15 cellular contexts compared by ENCODE assay signal in genomic region chr10:119304541-119304940, GRCh38.
A peak's percentile ranks its signal among the peaks of the same experiment; 100 is the strongest.
DNase-seq lines count a peak whose midpoint lies in the region; ATAC-seq and TF ChIP-seq lines count a peak whose summit lies in the region.
"Had no signal": no experiment of that assay in that cellular context is flagged by ENCODE, and none has a peak within 500 bp of the region (broad histone marks: within the 10 kb centered on the region; RNA-seq: fewer than 3 reads in every experiment).

No MANE protein-coding gene starts in this region.

- peak overlapping the region; percentile 76 for H3K27ac Mint-ChIP-seq in activated T-cell treated with anti-CD3 and anti-CD28 coated beads, Interleukin-2, amount 50 U/mL, for 72 hours
- H3K27ac Mint-ChIP-seq in effector memory CD8-positive, alpha-beta T cell = peak overlapping the region; percentile 98 to 99

- no peaks in the 10 kb centered on the region for H3K9me3 Mint-ChIP-seq in activated T-cell treated with anti-CD3 and anti-CD28 coated beads, Interleukin-2, amount 50 U/mL, for 72 hours
- H3K9me3 Mint-ChIP-seq in activated T-cell treated with anti-CD3 and anti-CD28 coated beads, Interleukin-2, amount 50 U/mL, for 4 hours = no peaks in the 10 kb centered on the region
- no peaks in the 10 kb centered on the region for H3K9me3 Mint-ChIP-seq in effector memory CD8-positive, alpha-beta T cell

- no peak for TF ChIP-seq CTCF in OCI-LY1 (IDR thresholded peaks at IDR 0.05; ENCODE audit: low read length)

- H3K36me3 ChIP-seq in OCI-LY1 (ENCODE audit: insufficient read depth, low read length) (no peaks in the 10 kb centered on the region), stomach smooth muscle (ENCODE audit: control insufficient read depth in 2 of 2, insufficient read depth in 2 of 2, low read length in 2 of 2) (no peaks in the 10 kb centered on the region)
- H3K36me3 ChIP-seq: pancreas, upper lobe of left lung had no signal

- no peak for ATAC-seq in activated T-cell treated with anti-CD3 and anti-CD28 coated beads, Interleukin-2, amount 50 U/mL, for 72 hours (replicated peaks in 1 of 2)
- no peak for ATAC-seq in activated T-cell treated with anti-CD3 and anti-CD28 coated beads, Interleukin-2, amount 50 U/mL, for 4 hours
- ATAC-seq in effector memory CD8-positive, alpha-beta T cell (replicated peaks) = no peak
- ATAC-seq in HG02870 (IDR thresholded peaks at IDR 0.05; ENCODE audit: unreplicated experiment) = no peak
- no peak for ATAC-seq in HG03571 (IDR thresholded peaks at IDR 0.05; ENCODE audit: unreplicated experiment)
- no peak for ATAC-seq in GM19467 (IDR thresholded peaks at IDR 0.05; ENCODE audit: unreplicated experiment)

- no peak for DNase-seq in activated T-cell treated with anti-CD3 and anti-CD28 coated beads, Interleukin-2, amount 50 U/mL, for 72 hours
- no peak for DNase-seq in activated T-cell treated with anti-CD3 and anti-CD28 coated beads, Interleukin-2, amount 50 U/mL, for 4 hours
- no peak for DNase-seq in effector memory CD8-positive, alpha-beta T cell
- DNase-seq: activated CD8-positive, alpha-beta memory T cell treated with anti-CD3 and anti-CD28 coated beads, Interleukin-2, amount 50 U/mL, for 4 hours; mesendoderm; NCI-H1417; NCI-H446 treated with DMSO at 0.1 percent for 48 hours; stimulated activated CD4-positive, alpha-beta T cell treated with anti-CD3 and anti-CD28 coated beads, Interleukin-12 subunit alpha, Interleukin-12 subunit beta, amount 100 ng/mL, for 4 hours had no signal

- no peaks in the 10 kb centered on the region for H3K79me2 ChIP-seq in OCI-LY1 (ENCODE audit: insufficient read depth, low read length)

- no peak overlapping the region for H3K4me3 Mint-ChIP-seq in activated T-cell treated with anti-CD3 and anti-CD28 coated beads, Interleukin-2, amount 50 U/mL, for 72 hours
- no peak overlapping the region for H3K4me3 Mint-ChIP-seq in activated T-cell treated with anti-CD3 and anti-CD28 coated beads, Interleukin-2, amount 50 U/mL, for 4 hours
- peak overlapping the region; percentile 82 to 87 for H3K4me3 Mint-ChIP-seq in effector memory CD8-positive, alpha-beta T cell

- H3K9me2 ChIP-seq in OCI-LY1 (ENCODE audit: low read depth, low read length) = no peaks in the 10 kb centered on the region

- H3K9me3 ChIP-seq in OCI-LY1 (ENCODE audit: low read length) = no peaks in the 10 kb centered on the region
- H3K9me3 ChIP-seq in stomach smooth muscle (ENCODE audit: control insufficient read depth in 2 of 2, low read length in 2 of 2) = no peaks in the 10 kb centered on the region
- H3K9me3 ChIP-seq: pancreas, upper lobe of left lung had no signal

- H3K4me1 ChIP-seq in OCI-LY1 (ENCODE audit: insufficient read depth, low read length, severe bottlenecking) (peaks cover 53% of the 10 kb centered on the region), stomach smooth muscle (ENCODE audit: control insufficient read depth, insufficient read depth, low read length) (peaks cover 80% of the 10 kb centered on the region)

- no peak overlapping the region for H2AFZ ChIP-seq in OCI-LY1 (ENCODE audit: low read length)

- H3K27ac ChIP-seq in OCI-LY1 (ENCODE audit: low read depth, low read length, poor library complexity, severe bottlenecking) = peak overlapping the region; percentile 98
- peak overlapping the region; percentile 89 for H3K27ac ChIP-seq in stomach smooth muscle (ENCODE audit: low read length)
- H3K27ac ChIP-seq: pancreas had no signal

- no peaks in the 10 kb centered on the region for H3K27me3 ChIP-seq in OCI-LY1 (ENCODE audit: insufficient read depth, low read length)
- H3K27me3 ChIP-seq in stomach smooth muscle (ENCODE audit: control insufficient read depth in 1 of 2, insufficient read depth in 2 of 2, low read length in 2 of 2) = no peaks in the 10 kb centered on the region
- H3K27me3 ChIP-seq: pancreas, upper lobe of left lung had no signal

- peaks cover 6% of the 10 kb centered on the region; the same call in 1 of the 2 replicates for H3F3A ChIP-seq in OCI-LY1 (ENCODE audit: insufficient read depth, low read length)

- H3K9ac ChIP-seq in OCI-LY1 (ENCODE audit: low read length) = no peak overlapping the region; the same call in 1 of the 2 replicates
- peak overlapping the region in 1 of 2 donors; percentile 18 for H3K9ac ChIP-seq in stomach smooth muscle (ENCODE audit: low read length in 2 of 2)

- H3K4me3 ChIP-seq in OCI-LY1 (ENCODE audit: low read depth, low read length, poor library complexity, severe bottlenecking) = no peak overlapping the region
- H3K4me3 ChIP-seq in stomach smooth muscle (ENCODE audit: low read length in 2 of 2) = no peak overlapping the region
- H3K4me3 ChIP-seq: pancreas, upper lobe of left lung had no signal

- H4K20me1 ChIP-seq in OCI-LY1 (ENCODE audit: insufficient read depth, low read length) = no peaks in the 10 kb centered on the region

- no peaks in the 10 kb centered on the region for H3K27me3 Mint-ChIP-seq in activated T-cell treated with anti-CD3 and anti-CD28 coated beads, Interleukin-2, amount 50 U/mL, for 72 hours (ENCODE audit: low read depth)
- H3K27me3 Mint-ChIP-seq in activated T-cell treated with anti-CD3 and anti-CD28 coated beads, Interleukin-2, amount 50 U/mL, for 4 hours (ENCODE audit: low read depth) = no peaks in the 10 kb centered on the region
- H3K27me3 Mint-ChIP-seq in effector memory CD8-positive, alpha-beta T cell = no peaks in the 10 kb centered on the region

- no peaks in the 10 kb centered on the region for H3K36me3 Mint-ChIP-seq in activated T-cell treated with anti-CD3 and anti-CD28 coated beads, Interleukin-2, amount 50 U/mL, for 72 hours (ENCODE audit: insufficient read depth in 2 of 2)
- H3K36me3 Mint-ChIP-seq in activated T-cell treated with anti-CD3 and anti-CD28 coated beads, Interleukin-2, amount 50 U/mL, for 4 hours (ENCODE audit: insufficient read depth) = no peaks in the 10 kb centered on the region
- peaks cover 26% of the 10 kb centered on the region for H3K36me3 Mint-ChIP-seq in effector memory CD8-positive, alpha-beta T cell (ENCODE audit: insufficient read depth)

- H3K4me2 ChIP-seq in OCI-LY1 (ENCODE audit: low read length) = peak overlapping the region; percentile 66; the same call in 1 of the 2 replicates

- H3K4me1 Mint-ChIP-seq in activated T-cell treated with anti-CD3 and anti-CD28 coated beads, Interleukin-2, amount 50 U/mL, for 72 hours (ENCODE audit: low read depth) = peaks cover 92% of the 10 kb centered on the region
- H3K4me1 Mint-ChIP-seq in activated T-cell treated with anti-CD3 and anti-CD28 coated beads, Interleukin-2, amount 50 U/mL, for 4 hours (ENCODE audit: low read depth) = peaks cover 87% of the 10 kb centered on the region
- H3K4me1 Mint-ChIP-seq in effector memory CD8-positive, alpha-beta T cell (ENCODE audit: low read depth in 2 of 2) = peaks cover 63 to 68% of the 10 kb centered on the region in 2 donors

Comparison
In these comparisons a context has a peak if more than half of its experiments do, and no peak if none do; other contexts are left out.
1. H3K4me3 Mint-ChIP-seq: peak in effector memory CD8-positive, alpha-beta T cell (2 of 2); none in activated T-cell treated with anti-CD3 and anti-CD28 coated beads, Interleukin-2, amount 50 U/mL, for 72 hours (0 of 2) and activated T-cell treated with anti-CD3 and anti-CD28 coated beads, Interleukin-2, amount 50 U/mL, for 4 hours (single experiment).